In genomic region chr7:97116308-97116707, GRCh38 we compare ENCODE assay signal across 1 cellular context.
TF ChIP-seq lines count a peak whose summit lies in the region.

No MANE protein-coding gene starts in this region.

TF ChIP-seq in GM12878, 131 proteins besides CTCF, POLR2A, EP300 and RAD21 (continued from another document):
- TF ChIP-seq ASH2L (IDR thresholded peaks at IDR 0.05; ENCODE audit: borderline replicate concordance, low read depth), result no peak
- TF ChIP-seq DPF2 (IDR thresholded peaks at IDR 0.05), result no peak
- no peak for TF ChIP-seq NFXL1 (IDR thresholded peaks at IDR 0.05; ENCODE audit: borderline replicate concordance)
- no peak for TF ChIP-seq KLF5 (IDR thresholded peaks at IDR 0.05; ENCODE audit: partially characterized antibody)
- peak; percentile 81 for TF ChIP-seq SPI1 (IDR thresholded peaks at IDR 0.05; ENCODE audit: borderline replicate concordance, insufficient read depth, low read depth, low read length)
- TF ChIP-seq CBX3 (IDR thresholded peaks at IDR 0.05; ENCODE audit: borderline replicate concordance, low read depth), result no peak
- peak; percentile 27; the same call in 1 of the 2 replicates for TF ChIP-seq MLLT1 (IDR thresholded peaks at IDR 0.05)
